In the genomic region with DNA sequence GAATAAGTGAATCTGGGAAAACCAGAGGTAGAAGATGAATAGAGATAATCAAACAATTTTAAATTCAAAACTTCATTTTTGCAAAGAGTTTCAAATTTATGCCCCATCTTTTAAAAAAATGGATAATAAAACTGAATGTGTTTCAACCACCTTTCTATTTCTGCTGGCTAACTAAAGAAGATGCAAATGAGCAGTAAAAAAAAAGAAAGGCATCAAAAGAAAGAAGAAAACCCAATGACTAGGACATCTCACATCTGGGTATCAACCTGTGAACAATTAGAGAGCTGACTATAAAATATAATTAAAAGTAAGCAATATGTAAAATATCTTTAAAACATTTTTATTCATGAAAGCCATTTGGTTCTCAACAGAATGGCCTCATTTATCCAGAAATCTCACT, we compare ENCODE assay signal across 12 cellular contexts. TPM values are rescaled to one million over a fixed set of nuclear protein-coding genes. Genes with fewer than 3 reads are reported as not detected.
DNase-seq lines count a peak whose midpoint lies in the region; TF ChIP-seq lines count a peak whose summit lies in the region.
"Had no signal": no experiment of that assay in that cellular context is flagged by ENCODE, and none has a peak within 500 bp of the region (broad histone marks: within the 10 kb centered on the region; RNA-seq: fewer than 3 reads in every experiment).

No MANE protein-coding gene starts in this region.

- DNase-seq in T-helper 2 cell treated with Interferon-gamma antibody and Interleukin-4, amounts not matched to agents 5 μg/mL and 100 μg/mL, for 36 hours (ENCODE audit: low spot score), result no peak
- DNase-seq in T-helper 2 cell, result no peak
- DNase-seq in neural crest cell (ENCODE audit: low read depth, low spot score), result no peak
- no peak for DNase-seq in hepatic stellate cell (ENCODE audit: low spot score)
- no peak for DNase-seq in NCI-H128 (lab: John Stamatoyannopoulos, UW; ENCODE audit: unreplicated experiment)
- no peak for DNase-seq in GM20000 (ENCODE audit: low spot score)
- DNase-seq: activated CD4-positive, alpha-beta T cell treated with anti-CD3 and anti-CD28 coated beads, Interleukin-2, amount 50 U/mL, for 4 hours; amniotic stem cell; nucleus accumbens; stimulated activated CD4-positive, alpha-beta T cell treated with anti-CD3 and anti-CD28 coated beads, Interleukin-12 subunit alpha, Interleukin-12 subunit beta, amount 100 ng/mL, for 4 hours had no signal

- peaks cover 8% of the 10 kb centered on the region for H3K36me3 ChIP-seq in HUES64 (ENCODE audit: insufficient read depth, low read length)

- no peaks in the 10 kb centered on the region for H3K27me3 Mint-ChIP-seq in T-helper 2 cell treated with Interferon-gamma antibody and Interleukin-4, amounts not matched to agents 5 μg/mL and 100 μg/mL, for 36 hours (ENCODE audit: low read depth)
- H3K27me3 Mint-ChIP-seq in brain (peaks cover 22% of the 10 kb centered on the region), neural crest cell (ENCODE audit: low read depth) (peaks cover 3% of the 10 kb centered on the region)

- H3K27ac Mint-ChIP-seq in T-helper 2 cell treated with Interferon-gamma antibody and Interleukin-4, amounts not matched to agents 5 μg/mL and 100 μg/mL, for 36 hours, result no peak overlapping the region
- peak overlapping the region; percentile 99 to 100 (median 99) for H3K27ac Mint-ChIP-seq in brain
- no peak overlapping the region for H3K27ac Mint-ChIP-seq in neural crest cell (ENCODE audit: unreplicated experiment)

- H3K9ac ChIP-seq in HUES64 (ENCODE audit: low read depth, low read length), result no peak overlapping the region

- H3K4me3 Mint-ChIP-seq in T-helper 2 cell treated with Interferon-gamma antibody and Interleukin-4, amounts not matched to agents 5 μg/mL and 100 μg/mL, for 36 hours, result peak overlapping the region; percentile 96
- H3K4me3 Mint-ChIP-seq in brain (peak overlapping the region; percentile 98 to 100 (median 99)), neural crest cell (peak overlapping the region; percentile 100)

- H3K27ac ChIP-seq in HUES64 (ENCODE audit: low read depth, low read length), result no peak overlapping the region

- peaks cover 31% of the 10 kb centered on the region for H3K36me3 Mint-ChIP-seq in T-helper 2 cell treated with Interferon-gamma antibody and Interleukin-4, amounts not matched to agents 5 μg/mL and 100 μg/mL, for 36 hours (ENCODE audit: low read depth)
- H3K36me3 Mint-ChIP-seq in brain, result peaks cover 35% of the 10 kb centered on the region
- peaks cover 11% of the 10 kb centered on the region for H3K36me3 Mint-ChIP-seq in neural crest cell (ENCODE audit: low read depth)

- peaks cover 47% of the 10 kb centered on the region for H3K4me1 Mint-ChIP-seq in T-helper 2 cell treated with Interferon-gamma antibody and Interleukin-4, amounts not matched to agents 5 μg/mL and 100 μg/mL, for 36 hours (ENCODE audit: low read depth)
- peaks cover 62% of the 10 kb centered on the region for H3K4me1 Mint-ChIP-seq in brain
- H3K4me1 Mint-ChIP-seq in neural crest cell, result peaks cover 55% of the 10 kb centered on the region

- no peaks in the 10 kb centered on the region for H3K9me3 ChIP-seq in HUES64 (ENCODE audit: insufficient read depth, low read depth, low read length)

- peaks cover 23% of the 10 kb centered on the region for H3K4me1 ChIP-seq in HUES64 (ENCODE audit: insufficient read depth, low read length)

- peak overlapping the region; percentile 84 for H3K4me3 ChIP-seq in HUES64 (ENCODE audit: low read length)

- peaks cover 6% of the 10 kb centered on the region for H3K9me3 Mint-ChIP-seq in T-helper 2 cell treated with Interferon-gamma antibody and Interleukin-4, amounts not matched to agents 5 μg/mL and 100 μg/mL, for 36 hours
- H3K9me3 Mint-ChIP-seq in brain, result peaks cover 1 to 9% (median 5%) of the 10 kb centered on the region in 5 experiments
- peaks cover under 1% of the 10 kb centered on the region for H3K9me3 Mint-ChIP-seq in neural crest cell

- peaks cover 3% of the 10 kb centered on the region; the same call in 1 of the 2 replicates for H3K27me3 ChIP-seq in HUES64 (ENCODE audit: insufficient read depth, low read length)

- TF ChIP-seq CTCF in brain (conservative IDR thresholded peaks at IDR 0.05), result no peak
- no peak for TF ChIP-seq CTCF in neural crest cell (conservative IDR thresholded peaks at IDR 0.05)
- TF ChIP-seq CTCF in GM20000 (IDR thresholded peaks at IDR 0.05; ENCODE audit: extremely low read depth, missing control alignments), result no peak

RNA-seq across cellular contexts. Expression of a gene that starts 2.5 kb away (rescaled TPM):
- polyA plus RNA-seq in HUES64 (2013, experiment 1 of 2), result 15.4 TPM
- polyA plus RNA-seq in HUES64 (2013, experiment 2 of 2), result 19.7 TPM
- 3.6 TPM for polyA plus RNA-seq in brain (ENCODE audit: insufficient read depth, low read depth, low replicate concordance)
- 45.1 and 48.2 TPM in 2 replicates for total RNA-seq in neural crest cell

Comparison
In these comparisons a context has a peak if more than half of its experiments do, and no peak if none do; other contexts are left out.
1. H3K27ac Mint-ChIP-seq: peak in brain (5 of 5); none in T-helper 2 cell treated with Interferon-gamma antibody and Interleukin-4, amounts not matched to agents 5 μg/mL and 100 μg/mL, for 36 hours (single experiment) and neural crest cell (single experiment).
2. Peak in every context shown above with its lines, with median percentiles within 50 percentile points of each other: H3K4me3 Mint-ChIP-seq.